ENCODE assay signal across 23 cellular contexts in the genomic region with DNA sequence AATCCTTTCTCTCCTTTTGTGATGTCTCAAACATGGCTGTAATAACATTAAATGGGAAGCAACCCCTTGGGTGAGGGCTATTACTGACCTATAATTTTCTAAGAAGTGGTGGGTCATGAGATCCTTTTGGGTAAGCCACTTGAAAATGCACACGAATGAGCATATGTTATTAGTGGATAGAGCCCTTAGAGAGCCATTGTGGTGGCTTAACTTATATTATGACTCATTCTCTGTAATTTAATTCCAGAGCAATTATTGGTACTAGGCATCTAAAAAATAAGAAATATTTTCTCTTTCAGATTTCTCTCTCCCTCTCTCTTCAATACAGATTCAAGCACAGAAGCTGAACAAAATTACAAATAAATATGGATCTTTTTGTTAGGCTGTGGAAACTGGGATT.
"Had no signal": no experiment of that assay in that cellular context is flagged by ENCODE, and none has a peak within 500 bp of the region (broad histone marks: within the 10 kb centered on the region; RNA-seq: fewer than 3 reads in every experiment).

No MANE protein-coding gene starts in this region.

- DNase-seq: activated CD4-positive, alpha-beta T cell treated with anti-CD3 and anti-CD28 coated beads for 48 hours; activated CD4-positive, alpha-beta T cell treated with anti-CD3 and anti-CD28 coated beads, Interleukin-2, amount 50 U/mL, for 48 hours; activated CD8-positive, alpha-beta memory T cell treated with anti-CD3 and anti-CD28 coated beads for 24 hours; activated effector memory CD4-positive, alpha-beta T cell treated with Interleukin-2 at 50 U/mL for 16 hours; activated naive CD4-positive, alpha-beta T cell treated with Interleukin-2 at 50 U/mL for 16 hours; adrenal gland; aorta; body of pancreas; dermis blood vessel endothelial cell; effector CD4-positive, alpha-beta T cell; foreskin keratinocyte; islet precursor cell; left ventricle myocardium superior; mammary epithelial cell; naive B cell; nephron progenitor cell; ovary; stimulated activated CD4-positive, alpha-beta T cell treated with anti-CD3 and anti-CD28 coated beads, Interleukin-12 subunit alpha, Interleukin-12 subunit beta, amount 100 ng/mL, for 4 hours; stimulated activated CD4-positive, alpha-beta T cell treated with anti-CD3 and anti-CD28 coated beads, Interleukin-4, amount 100 ng/mL, for 1 hour; stimulated activated naive CD8-positive, alpha-beta T cell treated with anti-CD3 and anti-CD28 coated beads, Interleukin-15, Interleukin-2, amounts not matched to agents 100 U/mL and 50 U/mL, for 24 hours; testis; transverse colon had no signal

- ATAC-seq: body of pancreas; foreskin keratinocyte; left ventricle myocardium superior; sciatic nerve; stimulated activated naive CD8-positive, alpha-beta T cell treated with anti-CD3 and anti-CD28 coated beads, Interleukin-15, Interleukin-2, amounts not matched to agents 100 U/mL and 50 U/mL, for 24 hours had no signal
